ENCODE assay signal across 9 cellular contexts in the genomic region with DNA sequence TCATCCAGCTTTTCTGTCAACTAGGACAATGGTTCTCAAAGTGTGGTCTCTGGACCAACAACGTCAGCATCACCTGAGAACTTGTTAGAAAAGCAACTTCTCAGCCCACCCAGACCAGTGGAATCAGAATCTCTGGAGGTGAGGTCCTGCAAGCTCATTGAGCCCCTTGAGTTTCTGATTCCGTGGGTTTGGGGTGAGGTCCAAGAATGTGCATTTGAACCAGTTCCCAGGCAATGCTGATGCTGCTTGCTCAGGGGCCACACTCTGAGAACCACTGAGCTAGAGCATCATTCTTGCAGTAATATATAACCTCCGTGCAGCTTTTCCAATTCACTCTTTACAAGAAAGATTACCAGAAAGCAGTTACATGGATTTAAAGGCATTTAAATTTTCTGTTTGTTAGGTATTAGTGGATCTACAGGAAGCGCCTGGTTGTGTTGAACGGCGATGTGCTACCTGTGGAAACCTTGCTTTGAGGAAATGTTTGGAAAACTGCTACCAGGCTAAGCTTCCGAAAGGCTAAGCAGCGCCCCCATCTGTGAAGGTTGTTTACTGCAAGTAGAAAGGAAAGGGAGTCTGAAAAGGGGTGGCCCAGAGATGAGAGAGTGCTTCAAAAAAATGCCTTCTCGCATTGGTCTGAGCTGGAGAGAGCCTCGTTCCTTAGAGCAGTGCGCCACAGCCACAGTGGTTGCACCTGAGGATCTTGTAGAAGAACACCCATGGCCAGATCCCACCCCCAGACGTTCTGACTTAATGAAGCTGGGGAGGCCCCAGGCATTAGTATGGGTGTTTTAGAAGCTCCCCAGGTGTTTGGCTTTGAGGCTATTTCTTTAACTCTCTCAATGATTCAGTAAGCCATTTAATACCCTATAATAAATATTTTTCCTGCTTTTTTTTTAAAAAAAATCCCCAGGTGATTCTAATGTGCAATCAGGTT.
DNase-seq lines count a peak whose midpoint lies in the region; ATAC-seq and TF ChIP-seq lines count a peak whose summit lies in the region.
"Had no signal": no experiment of that assay in that cellular context is flagged by ENCODE, and none has a peak within 500 bp of the region (broad histone marks: within the 10 kb centered on the region; RNA-seq: fewer than 3 reads in every experiment).

No MANE protein-coding gene starts in this region.

- ATAC-seq in HG02571 (IDR thresholded peaks at IDR 0.05; ENCODE audit: unreplicated experiment) = no peak
- ATAC-seq in GM18873 (IDR thresholded peaks at IDR 0.05; ENCODE audit: low FRiP score, unreplicated experiment) = no peak

- DNase-seq in AG20443 (ENCODE audit: low spot score) (peak; percentile 64), GM10266 (ENCODE audit: extremely low spot score) (no peak), NCI-H774 (lab: John Stamatoyannopoulos, UW) (peak; percentile 36), hippocampal formation (lab: John Stamatoyannopoulos, UW) (peak; percentile 18 to 37)
- DNase-seq in activated naive CD4-positive, alpha-beta T cell treated with anti-CD3 and anti-CD28 coated beads, Interleukin-2, amount 50 U/mL, for 16 hours = peak; percentile 19
- peak; percentile 32 for DNase-seq in stimulated activated CD4-positive, alpha-beta T cell treated with anti-CD3 and anti-CD28 coated beads, Interleukin-1b, Interleukin-23, amount 100 ng/mL, for 48 hours
- DNase-seq: naive B cell had no signal

- peak; percentile 64 for TF ChIP-seq CTCF in GM10266 (IDR thresholded peaks at IDR 0.05; ENCODE audit: control insufficient read depth, insufficient read depth, low read depth, missing control alignments)
